ENCODE assay signal across 22 cellular contexts in genomic region chr12:76186507-76186906, GRCh38.
"Had no signal": no experiment of that assay in that cellular context is flagged by ENCODE, and none has a peak within 500 bp of the region (broad histone marks: within the 10 kb centered on the region; RNA-seq: fewer than 3 reads in every experiment).

No MANE protein-coding gene starts in this region.

- FAIRE-seq: bronchial epithelial cell, endothelial cell of umbilical vein, keratinocyte had no signal

- H3K27me3 Mint-ChIP-seq: progenitor cell of endocrine pancreas had no signal

- H3K4me3 Mint-ChIP-seq: activated CD4-positive, alpha-beta T cell treated with anti-CD3 and anti-CD28 coated beads, Interleukin-2, amount 10 ng/mL, durations not matched to agents 7 days and 5 days; activated CD8-positive, alpha-beta T cell treated with anti-CD3 and anti-CD28 coated beads, Interleukin-2, amount 10 ng/mL, durations not matched to agents 7 days and 5 days; activated naive CD4-positive, alpha-beta T cell treated with anti-CD3 and anti-CD28 coated beads for 36 hours; activated T-cell treated with anti-CD3 and anti-CD28 coated beads, Interleukin-2, amount 50 U/mL, for 24 hours; dendritic cell treated with granulocyte-macrophage colony-stimulating factor and Interleukin-4, amounts not matched to agents 40 ng/mL and 50 ng/mL, for 4 days; nephron; stimulated activated naive CD8-positive, alpha-beta T cell treated with anti-CD3 and anti-CD28 coated beads, Interleukin-15, Interleukin-2, amounts not matched to agents 100 ng/mL and 50 ng/mL, for 24 hours; T-cell had no signal

- H3K9me3 Mint-ChIP-seq: activated CD4-positive, alpha-beta T cell treated with anti-CD3 and anti-CD28 coated beads, Interleukin-2, amount 10 ng/mL, durations not matched to agents 7 days and 5 days; activated naive CD4-positive, alpha-beta T cell treated with anti-CD3 and anti-CD28 coated beads for 36 hours; activated T-cell treated with anti-CD3 and anti-CD28 coated beads, Interleukin-2, amount 50 U/mL, for 24 hours; dendritic cell treated with granulocyte-macrophage colony-stimulating factor and Interleukin-4, amounts not matched to agents 40 ng/mL and 50 ng/mL, for 4 days; nephron; stimulated activated naive CD8-positive, alpha-beta T cell treated with anti-CD3 and anti-CD28 coated beads, Interleukin-15, Interleukin-2, amounts not matched to agents 100 ng/mL and 50 ng/mL, for 24 hours; T-cell had no signal

- H3K27ac Mint-ChIP-seq: activated CD4-positive, alpha-beta T cell treated with anti-CD3 and anti-CD28 coated beads, Interleukin-2, amount 10 ng/mL, durations not matched to agents 7 days and 5 days; activated CD8-positive, alpha-beta T cell treated with anti-CD3 and anti-CD28 coated beads, Interleukin-2, amount 10 ng/mL, durations not matched to agents 7 days and 5 days; activated naive CD4-positive, alpha-beta T cell treated with anti-CD3 and anti-CD28 coated beads for 36 hours; activated T-cell treated with anti-CD3 and anti-CD28 coated beads, Interleukin-2, amount 50 U/mL, for 24 hours; dendritic cell treated with granulocyte-macrophage colony-stimulating factor and Interleukin-4, amounts not matched to agents 40 ng/mL and 50 ng/mL, for 4 days; nephron; progenitor cell of endocrine pancreas; stimulated activated naive CD8-positive, alpha-beta T cell treated with anti-CD3 and anti-CD28 coated beads, Interleukin-15, Interleukin-2, amounts not matched to agents 100 ng/mL and 50 ng/mL, for 24 hours; T-cell had no signal

- H3K4me1 ChIP-seq: lower lobe of right lung, suprapubic skin, upper lobe of left lung had no signal

- H3K4me3 ChIP-seq: ascending aorta, esophagus muscularis mucosa, lower lobe of right lung, suprapubic skin, upper lobe of left lung had no signal

- DNase-seq: activated CD4-positive, alpha-beta T cell treated with anti-CD3 and anti-CD28 coated beads, Interleukin-2, amount 10 ng/mL, durations not matched to agents 7 days and 5 days; activated CD8-positive, alpha-beta T cell treated with anti-CD3 and anti-CD28 coated beads, Interleukin-2, amount 10 ng/mL, durations not matched to agents 7 days and 5 days; activated naive CD4-positive, alpha-beta T cell treated with anti-CD3 and anti-CD28 coated beads for 36 hours; activated T-cell treated with anti-CD3 and anti-CD28 coated beads, Interleukin-2, amount 50 U/mL, for 24 hours; effector CD8-positive, alpha-beta T cell; foreskin fibroblast; hippocampal formation; lower lobe of right lung; stimulated activated CD4-positive, alpha-beta T cell treated with anti-CD3 and anti-CD28 coated beads, Interleukin-2, amount 100 ng/mL, for 24 hours; T-cell; upper lobe of left lung had no signal

- H3K4me1 Mint-ChIP-seq: T-cell had no signal

- H3K27me3 ChIP-seq: ascending aorta, esophagus muscularis mucosa, suprapubic skin, upper lobe of left lung had no signal

- ATAC-seq: activated CD4-positive, CD25-positive, alpha-beta regulatory T cell treated with anti-CD3 and anti-CD28 coated beads, Interleukin-2, amount 50 U/mL, for 24 hours; activated CD8-positive, alpha-beta T cell treated with anti-CD3 and anti-CD28 coated beads, Interleukin-2, amount 10 ng/mL, durations not matched to agents 7 days and 5 days; lower lobe of right lung; T-cell had no signal

- H3K36me3 Mint-ChIP-seq: T-cell had no signal

- H3K27ac ChIP-seq: ascending aorta, esophagus muscularis mucosa, lower lobe of right lung, suprapubic skin, upper lobe of left lung had no signal

- H3K36me3 ChIP-seq: ascending aorta, esophagus muscularis mucosa, lower lobe of right lung, suprapubic skin, upper lobe of left lung had no signal

- H3K9me3 ChIP-seq: ascending aorta, esophagus muscularis mucosa, lower lobe of right lung, suprapubic skin, upper lobe of left lung had no signal
